In genomic region chrX:65644621-65645287, GRCh38 we compare ENCODE assay signal across 1 cellular context.
TF ChIP-seq lines count a peak whose summit lies in the region.

No MANE protein-coding gene starts in this region.

TF ChIP-seq in GM23338, 12 proteins besides CTCF, POLR2A, EP300 and RAD21 (continued from another document):
- TF ChIP-seq, protein P1, sequence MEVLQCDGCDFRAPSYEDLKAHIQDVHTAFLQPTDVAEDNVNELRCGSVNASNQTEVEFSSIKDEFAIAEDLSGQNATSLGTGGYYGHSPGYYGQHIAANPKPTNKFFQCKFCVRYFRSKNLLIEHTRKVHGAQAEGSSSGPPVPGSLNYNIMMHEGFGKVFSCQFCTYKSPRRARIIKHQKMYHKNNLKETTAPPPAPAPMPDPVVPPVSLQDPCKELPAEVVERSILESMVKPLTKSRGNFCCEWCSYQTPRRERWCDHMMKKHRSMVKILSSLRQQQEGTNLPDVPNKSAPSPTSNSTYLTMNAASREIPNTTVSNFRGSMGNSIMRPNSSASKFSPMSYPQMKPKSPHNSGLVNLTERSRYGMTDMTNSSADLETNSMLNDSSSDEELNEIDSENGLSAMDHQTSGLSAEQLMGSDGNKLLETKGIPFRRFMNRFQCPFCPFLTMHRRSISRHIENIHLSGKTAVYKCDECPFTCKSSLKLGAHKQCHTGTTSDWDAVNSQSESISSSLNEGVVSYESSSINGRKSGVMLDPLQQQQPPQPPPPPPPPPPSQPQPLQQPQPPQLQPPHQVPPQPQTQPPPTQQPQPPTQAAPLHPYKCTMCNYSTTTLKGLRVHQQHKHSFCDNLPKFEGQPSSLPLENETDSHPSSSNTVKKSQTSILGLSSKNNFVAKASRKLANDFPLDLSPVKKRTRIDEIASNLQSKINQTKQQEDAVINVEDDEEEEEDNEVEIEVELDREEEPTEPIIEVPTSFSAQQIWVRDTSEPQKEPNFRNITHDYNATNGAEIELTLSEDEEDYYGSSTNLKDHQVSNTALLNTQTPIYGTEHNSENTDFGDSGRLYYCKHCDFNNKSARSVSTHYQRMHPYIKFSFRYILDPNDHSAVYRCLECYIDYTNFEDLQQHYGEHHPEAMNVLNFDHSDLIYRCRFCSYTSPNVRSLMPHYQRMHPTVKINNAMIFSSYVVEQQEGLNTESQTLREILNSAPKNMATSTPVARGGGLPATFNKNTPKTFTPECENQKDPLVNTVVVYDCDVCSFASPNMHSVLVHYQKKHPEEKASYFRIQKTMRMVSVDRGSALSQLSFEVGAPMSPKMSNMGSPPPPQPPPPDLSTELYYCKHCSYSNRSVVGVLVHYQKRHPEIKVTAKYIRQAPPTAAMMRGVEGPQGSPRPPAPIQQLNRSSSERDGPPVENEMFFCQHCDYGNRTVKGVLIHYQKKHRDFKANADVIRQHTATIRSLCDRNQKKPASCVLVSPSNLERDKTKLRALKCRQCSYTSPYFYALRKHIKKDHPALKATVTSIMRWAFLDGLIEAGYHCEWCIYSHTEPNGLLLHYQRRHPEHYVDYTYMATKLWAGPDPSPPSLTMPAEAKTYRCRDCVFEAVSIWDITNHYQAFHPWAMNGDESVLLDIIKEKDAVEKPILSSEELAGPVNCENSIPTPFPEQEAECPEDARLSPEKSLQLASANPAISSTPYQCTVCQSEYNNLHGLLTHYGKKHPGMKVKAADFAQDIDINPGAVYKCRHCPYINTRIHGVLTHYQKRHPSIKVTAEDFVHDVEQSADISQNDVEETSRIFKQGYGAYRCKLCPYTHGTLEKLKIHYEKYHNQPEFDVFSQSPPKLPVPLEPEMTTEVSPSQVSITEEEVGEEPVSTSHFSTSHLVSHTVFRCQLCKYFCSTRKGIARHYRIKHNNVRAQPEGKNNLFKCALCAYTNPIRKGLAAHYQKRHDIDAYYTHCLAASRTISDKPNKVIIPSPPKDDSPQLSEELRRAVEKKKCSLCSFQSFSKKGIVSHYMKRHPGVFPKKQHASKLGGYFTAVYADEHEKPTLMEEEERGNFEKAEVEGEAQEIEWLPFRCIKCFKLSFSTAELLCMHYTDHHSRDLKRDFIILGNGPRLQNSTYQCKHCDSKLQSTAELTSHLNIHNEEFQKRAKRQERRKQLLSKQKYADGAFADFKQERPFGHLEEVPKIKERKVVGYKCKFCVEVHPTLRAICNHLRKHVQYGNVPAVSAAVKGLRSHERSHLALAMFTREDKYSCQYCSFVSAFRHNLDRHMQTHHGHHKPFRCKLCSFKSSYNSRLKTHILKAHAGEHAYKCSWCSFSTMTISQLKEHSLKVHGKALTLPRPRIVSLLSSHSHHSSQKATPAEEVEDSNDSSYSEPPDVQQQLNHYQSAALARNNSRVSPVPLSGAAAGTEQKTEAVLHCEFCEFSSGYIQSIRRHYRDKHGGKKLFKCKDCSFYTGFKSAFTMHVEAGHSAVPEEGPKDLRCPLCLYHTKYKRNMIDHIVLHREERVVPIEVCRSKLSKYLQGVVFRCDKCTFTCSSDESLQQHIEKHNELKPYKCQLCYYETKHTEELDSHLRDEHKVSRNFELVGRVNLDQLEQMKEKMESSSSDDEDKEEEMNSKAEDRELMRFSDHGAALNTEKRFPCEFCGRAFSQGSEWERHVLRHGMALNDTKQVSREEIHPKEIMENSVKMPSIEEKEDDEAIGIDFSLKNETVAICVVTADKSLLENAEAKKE (CRISPR knock-in tag; IDR thresholded peaks at IDR 0.05): no peak
- TF ChIP-seq EZH2phosphoT487 (IDR thresholded peaks at IDR 0.05; ENCODE audit: unreplicated experiment): no peak
- no peak for TF ChIP-seq POLR2AphosphoS5 (IDR thresholded peaks at IDR 0.05; ENCODE audit: low read depth)
- no peak for TF ChIP-seq JUNB (IDR thresholded peaks at IDR 0.05; ENCODE audit: unreplicated experiment)
- TF ChIP-seq STAT1 (IDR thresholded peaks at IDR 0.05; ENCODE audit: unreplicated experiment): no peak
TF ChIP-seq in GM23338: peak in this region for 0.
